Comparison of ENCODE assay signal across 33 cellular contexts in genomic region chr1:32289256-32289655, GRCh38. TPM values are rescaled to one million over a fixed set of nuclear protein-coding genes. Genes with fewer than 3 reads are reported as not detected.
DNase-seq lines count a peak whose midpoint lies in the region; ATAC-seq, FAIRE-seq and TF ChIP-seq lines count a peak whose summit lies in the region.
"Had no signal": no experiment of that assay in that cellular context is flagged by ENCODE, and none has a peak within 500 bp of the region (broad histone marks: within the 10 kb centered on the region; RNA-seq: fewer than 3 reads in every experiment).

No MANE protein-coding gene starts in this region.

- peaks cover 23% of the 10 kb centered on the region for H3K79me2 ChIP-seq in SK-N-SH (ENCODE audit: insufficient read depth)

- in situ Hi-C loops in Panc1 (cut with HindIII; ENCODE audit: low pct_unique_long_range_greater_than_20kb, low sequenced_read_pairs) (no loop called here), GM13976 (cut with MboI; ENCODE audit: low sequenced_read_pairs, unreplicated experiment) (no loop called here)

- H3K4me1 ChIP-seq in Panc1 (ENCODE audit: control insufficient read depth, insufficient read depth, low read length): peaks cover 10% of the 10 kb centered on the region; the same call in 1 of the 2 replicates
- peaks cover 0 to 1% of the 10 kb centered on the region in 2 donors for H3K4me1 ChIP-seq in small intestine (ENCODE audit: control insufficient read depth in 2 of 2, insufficient read depth in 1 of 2, low read depth in 1 of 2, low read length in 1 of 2)
- H3K4me1 ChIP-seq in SK-N-SH (ENCODE audit: control insufficient read depth in 1 of 2, insufficient read depth in 2 of 2, low read depth in 1 of 2, low read length in 1 of 2): peaks cover 0 to 8% of the 10 kb centered on the region in 2 experiments; a peak in 2 of 4 replicates
- H3K4me1 ChIP-seq: Caco-2, psoas muscle had no signal

- peaks cover 3% of the 10 kb centered on the region; the same call in 1 of the 2 replicates for H3K36me3 ChIP-seq in Panc1 (ENCODE audit: control insufficient read depth, insufficient read depth, low read length)
- H3K36me3 ChIP-seq in small intestine (ENCODE audit: control insufficient read depth in 2 of 2, insufficient read depth in 2 of 2, low read length in 2 of 2): no peaks in the 10 kb centered on the region
- H3K36me3 ChIP-seq in SK-N-SH (replicated peaks in 1 of 2; ENCODE audit: control insufficient read depth in 1 of 2, insufficient read depth in 2 of 2, low read length in 1 of 2): no peaks in the 10 kb centered on the region
- H3K36me3 ChIP-seq: brain microvascular endothelial cell, heart left ventricle, tibial artery had no signal

- TF ChIP-seq RAD21 in SK-N-SH (IDR thresholded peaks at IDR 0.05; ENCODE audit: low read length): no peak

- H3K9me2 ChIP-seq in SK-N-SH: no peaks in the 10 kb centered on the region

- H3K4me3 ChIP-seq in Panc1 (ENCODE audit: low read depth in 2 of 2, low read length in 2 of 2) (no peak overlapping the region), epithelial cell of esophagus (ENCODE audit: low read length) (no peak overlapping the region), small intestine (ENCODE audit: low read depth in 1 of 2, low read length in 2 of 2) (no peak overlapping the region), SK-N-SH (ENCODE audit: low read depth in 2 of 2, low read length in 1 of 2) (no peak overlapping the region)
- H3K4me3 ChIP-seq: BLaER1 treated with 17β-estradiol and CSF1 and Interleukin-3, amounts not matched to agents 10 nM and 100 nM; heart left ventricle; psoas muscle; tibial artery had no signal

- TF ChIP-seq CTCF in Panc1 (IDR thresholded peaks at IDR 0.05) (no peak), epithelial cell of esophagus (IDR thresholded peaks at IDR 0.05; ENCODE audit: insufficient read depth, low read depth, low read length, missing control alignments) (no peak), GM13976 (IDR thresholded peaks at IDR 0.05; ENCODE audit: borderline replicate concordance, control extremely low read depth, extremely low read depth, insufficient read depth, missing control alignments) (no peak), SK-N-SH (IDR thresholded peaks at IDR 0.05) (no peak)

- no peak overlapping the region for H3K27ac ChIP-seq in Panc1 (ENCODE audit: low read length)
- no peak overlapping the region for H3K27ac ChIP-seq in small intestine (ENCODE audit: low read depth in 1 of 2, low read length in 1 of 2)
- H3K27ac ChIP-seq in SK-N-SH (ENCODE audit: low read depth in 2 of 2, low read length in 1 of 2): no peak overlapping the region
- H3K27ac ChIP-seq: BLaER1 treated with 17β-estradiol and CSF1 and Interleukin-3, amounts not matched to agents 10 nM and 100 nM; brain microvascular endothelial cell; heart left ventricle; psoas muscle; tibial artery had no signal

- H3K9me3 ChIP-seq in Panc1 (ENCODE audit: control insufficient read depth, insufficient read depth, low read depth, low read length): no peaks in the 10 kb centered on the region
- H3K9me3 ChIP-seq in small intestine (ENCODE audit: control insufficient read depth, low read depth): no peaks in the 10 kb centered on the region
- H3K9me3 ChIP-seq in SK-N-SH: no peaks in the 10 kb centered on the region
- H3K9me3 ChIP-seq: BLaER1 treated with 17β-estradiol and CSF1 and Interleukin-3, amounts not matched to agents 10 nM and 100 nM; Caco-2; heart left ventricle; psoas muscle; tibial artery had no signal

- no peak for ATAC-seq in Panc1
- ATAC-seq: activated CD4-positive, CD25-positive, alpha-beta regulatory T cell treated with anti-CD3 and anti-CD28 coated beads, Interleukin-2, amount 50 U/mL, for 24 hours; activated naive CD4-positive, alpha-beta T cell treated with anti-CD3 and anti-CD28 coated beads, Interleukin-2, amount 50 U/mL, for 72 hours; heart left ventricle; HepG2; psoas muscle; sciatic nerve had no signal

- DNase-seq in DMS53 treated with DMSO at 0.1 percent for 48 hours (lab: John Stamatoyannopoulos, UW; ENCODE audit: unreplicated experiment): peak; percentile 21
- peak; percentile 4 for DNase-seq in Panc1 (ENCODE audit: low read depth, low spot score)
- DNase-seq in epithelial cell of esophagus (ENCODE audit: low read depth): peak; percentile 87
- peak; percentile 55 for DNase-seq in small intestine
- DNase-seq in GM13976 (ENCODE audit: low spot score): no peak
- no peak for DNase-seq in NK-92 (lab: John Stamatoyannopoulos, UW; ENCODE audit: unreplicated experiment)
- no peak for DNase-seq in SK-N-SH
- DNase-seq: activated CD4-positive, alpha-beta T cell treated with anti-CD3 and anti-CD28 coated beads, Interleukin-2, amount 50 U/mL, for 48 hours; amygdala; brain microvascular endothelial cell; Caco-2; DMS79; effector CD4-positive, alpha-beta T cell; GDM1; HCEC 1CT; heart left ventricle; Kasumi-1; kidney; MV-4-11; NCI-H1436; NCI-H345; NCI-H748 treated with DMSO at 0.1 percent for 48 hours; psoas muscle; stimulated activated CD4-positive, alpha-beta T cell treated with anti-CD3 and anti-CD28 coated beads, Interleukin-12 subunit alpha, Interleukin-12 subunit beta, amount 100 ng/mL, for 4 hours; stimulated activated CD4-positive, alpha-beta T cell treated with anti-CD3 and anti-CD28 coated beads, Interleukin-2, amount 100 ng/mL, for 48 hours; tibial artery had no signal

- intact Hi-C loops in Panc1 (cut with micrococcal nuclease; ENCODE audit: unreplicated experiment): no loop called here

- no peak for FAIRE-seq in small intestine (lab: Jason Lieb, UNC)
- FAIRE-seq: colon, HepG2, kidney, TTC549 had no signal

- 85 to 94% (median 93%) methylated on average over 7 of the region's 7 CpGs for WGBS in small intestine, 3 donors
- 95% methylated on average over 7 of the region's 7 CpGs for WGBS in SK-N-SH (ENCODE audit: low lambda C conversion rate)

- TF ChIP-seq EP300 in SK-N-SH (IDR thresholded peaks at IDR 0.05; ENCODE audit: borderline replicate concordance in 1 of 2, low read depth in 1 of 2, low read length in 1 of 2): no peak

- no peaks in the 10 kb centered on the region for H4K20me1 ChIP-seq in SK-N-SH (ENCODE audit: insufficient read depth)

- H3K9ac ChIP-seq in SK-N-SH: no peak overlapping the region
- H3K9ac ChIP-seq: BLaER1 treated with 17β-estradiol and CSF1 and Interleukin-3, amounts not matched to agents 10 nM and 100 nM had no signal

- no peak overlapping the region for H2AFZ ChIP-seq in SK-N-SH (ENCODE audit: low read depth)

- no peak overlapping the region for H3K4me2 ChIP-seq in SK-N-SH
- H3K4me2 ChIP-seq: BLaER1 treated with 17β-estradiol and CSF1 and Interleukin-3, amounts not matched to agents 10 nM and 100 nM had no signal

- H3F3A ChIP-seq in SK-N-SH (replicated peaks; ENCODE audit: insufficient read depth): peaks cover 20% of the 10 kb centered on the region

- no peaks in the 10 kb centered on the region for H3K27me3 ChIP-seq in Panc1 (ENCODE audit: control insufficient read depth, insufficient read depth, low read length)
- H3K27me3 ChIP-seq in small intestine (ENCODE audit: control insufficient read depth in 2 of 2, insufficient read depth in 2 of 2, low read length in 2 of 2): no peaks in the 10 kb centered on the region
- H3K27me3 ChIP-seq in SK-N-SH (ENCODE audit: insufficient read depth): no peaks in the 10 kb centered on the region
- H3K27me3 ChIP-seq: BLaER1 treated with 17β-estradiol and CSF1 and Interleukin-3, amounts not matched to agents 10 nM and 100 nM; brain microvascular endothelial cell; heart left ventricle; tibial artery had no signal

- no TSS peak for BruUV-seq in Panc1 (replicated peaks; lab: Mats Ljungman, UMichigan)

- CTCF ChIA-PET in Panc1 (lab: Charles Lee) (no interaction called here), SK-N-SH (lab: Yijun Ruan, JAX) (no interaction called here)

- POLR2A ChIA-PET in Panc1 (lab: Charles Lee) (interaction anchor here (0.7 kb wide), 1 partner anchor 30 kb away, joined by 4 read pairs; no protein-coding TSS in a partner anchor), SK-N-SH (lab: Yijun Ruan, JAX) (no interaction called here)

TF ChIP-seq in SK-N-SH, 30 proteins besides CTCF, POLR2A, EP300 and RAD21:
- no peak for TF ChIP-seq JUND (IDR thresholded peaks at IDR 0.05)
- TF ChIP-seq FOXJ3 (CRISPR knock-in tag; IDR thresholded peaks at IDR 0.05): no peak
- no peak for TF ChIP-seq CHD2 (IDR thresholded peaks at IDR 0.05; ENCODE audit: low read length, partially characterized antibody)
- no peak for TF ChIP-seq FOXM1 (IDR thresholded peaks at IDR 0.05; ENCODE audit: low read depth)
- TF ChIP-seq GATA2 (CRISPR knock-in tag; IDR thresholded peaks at IDR 0.05): no peak

RNA-seq across cellular contexts. Expression of gene HDAC1, which starts 2.6 kb away (rescaled TPM):
- total RNA-seq in Panc1 (2021; ENCODE audit: unreplicated experiment): 256 TPM
- polyA plus RNA-seq in Panc1 (2012; ENCODE audit: insufficient read length): 290 TPM
- polyA plus RNA-seq in small intestine: 100 to 1,000 TPM in 2 of 3 donors, 10 to 100 TPM in 1; 87.0 to 116 (median 107) TPM
- 172 and 226 TPM in 2 replicates for polyA plus RNA-seq in SK-N-SH (2012; rRNA removed)
- polyA plus RNA-seq in SK-N-SH (2012; cell fraction: cytosol; rRNA removed): 152 and 171 TPM in 2 replicates
- polyA plus RNA-seq in SK-N-SH (2012; cell fraction: nucleus; rRNA removed): 246 and 333 TPM in 2 replicates

RNA-seq across cellular contexts. Expression of gene LCK, which starts 38.2 kb away (rescaled TPM):
- total RNA-seq in Panc1 (2021; ENCODE audit: unreplicated experiment): 0.57 TPM
- not detected for polyA plus RNA-seq in Panc1 (2012; ENCODE audit: insufficient read length)
- polyA plus RNA-seq in small intestine (10 to 100 TPM in 1 of 3 donors, 1 to 10 TPM in 2; 3.1 to 14.1 (median 4.0) TPM), SK-N-SH (2012; rRNA removed) (not detected in 2 replicates)
- polyA plus RNA-seq in SK-N-SH (2012; cell fraction: cytosol; rRNA removed): not detected in 2 replicates
- 0.04 TPM in 1 of 2 replicates, not detected in the other for polyA plus RNA-seq in SK-N-SH (2012; cell fraction: nucleus; rRNA removed)

RNA-seq across cellular contexts. Expression of gene FAM167B, which starts 42.2 kb away (rescaled TPM):
- total RNA-seq in Panc1 (2021; ENCODE audit: unreplicated experiment): 1.9 TPM
- 1.7 TPM for polyA plus RNA-seq in Panc1 (2012; ENCODE audit: insufficient read length)
- polyA plus RNA-seq in small intestine: 1 to 10 TPM; 1.4 to 6.4 (median 2.7) TPM
- polyA plus RNA-seq in SK-N-SH (2012; rRNA removed): 1.2 and 1.6 TPM in 2 replicates
- polyA plus RNA-seq in SK-N-SH (2012; cell fraction: cytosol; rRNA removed): 0.63 and 1.1 TPM in 2 replicates
- polyA plus RNA-seq in SK-N-SH (2012; cell fraction: nucleus; rRNA removed): 2.3 and 2.9 TPM in 2 replicates

RNA-seq across cellular contexts. Expression of gene MARCKSL1, which starts 46.8 kb away (rescaled TPM):
- 176 TPM for total RNA-seq in Panc1 (2021; ENCODE audit: unreplicated experiment)
- polyA plus RNA-seq in Panc1 (2012; ENCODE audit: insufficient read length): 307 TPM
- 100 to 1,000 TPM in 1 of 3 donors, 10 to 100 TPM in 2; 55.9 to 132 (median 56.7) TPM for polyA plus RNA-seq in small intestine
- polyA plus RNA-seq in SK-N-SH (2012; rRNA removed): 254 and 275 TPM in 2 replicates
- polyA plus RNA-seq in SK-N-SH (2012; cell fraction: cytosol; rRNA removed): 257 and 303 TPM in 2 replicates
- polyA plus RNA-seq in SK-N-SH (2012; cell fraction: nucleus; rRNA removed): 94.4 and 121 TPM in 2 replicates

Comparison
In these comparisons a context has a peak if more than half of its experiments do, and no peak if none do; other contexts are left out.
1. DNase-seq: peak in DMS53 treated with DMSO at 0.1 percent for 48 hours (single experiment), Panc1 (single experiment), epithelial cell of esophagus (single experiment) and small intestine (single experiment); none in GM13976 (single experiment), NK-92 (single experiment) and SK-N-SH (single experiment).